Comparison of ENCODE assay signal across 7 cellular contexts in the genomic region with DNA sequence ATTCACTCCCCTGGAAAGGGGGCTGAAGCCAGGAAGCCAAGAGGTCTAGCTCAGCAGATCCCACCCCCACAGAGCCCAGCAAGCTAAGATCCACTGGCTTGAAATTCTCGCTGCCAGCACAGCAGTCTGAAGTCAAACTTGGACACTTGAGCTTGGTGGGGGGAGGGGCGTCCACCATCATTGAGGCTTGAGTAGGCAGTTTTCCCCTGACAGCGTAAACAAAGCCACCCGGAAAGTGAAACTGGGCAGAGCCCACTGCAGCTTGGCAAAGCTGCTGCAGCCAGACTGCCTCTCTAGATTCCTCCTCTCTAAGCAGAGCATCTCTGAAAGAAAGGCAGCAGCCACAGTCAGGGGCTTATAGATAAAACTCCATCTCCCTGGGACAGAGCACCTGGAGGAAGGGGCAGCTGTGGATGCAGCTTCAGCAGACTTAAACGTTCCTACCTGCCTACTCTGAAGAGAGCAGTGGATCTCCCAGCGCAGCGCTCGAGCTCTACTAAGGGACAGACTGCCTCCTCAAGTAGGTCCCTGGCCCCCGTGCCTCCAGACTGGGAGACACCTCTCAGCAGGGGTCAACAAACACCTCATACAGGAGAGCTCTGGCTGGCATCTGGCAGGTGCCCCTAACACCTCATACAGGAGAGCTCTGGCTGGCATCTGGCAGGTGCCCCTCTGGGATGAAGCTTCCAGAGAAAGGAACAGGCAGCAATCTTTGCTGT.
DNase-seq lines count a peak whose midpoint lies in the region; ATAC-seq and TF ChIP-seq lines count a peak whose summit lies in the region.
"Not testable (repeated sequence)": the region's sequence is repeated elsewhere in the genome, so short reads cannot be mapped to it uniquely, and the experiment has no call there.

No MANE protein-coding gene starts in this region.

- H3K9me3 ChIP-seq in fibroblast of lung (ENCODE audit: control insufficient read depth, insufficient read depth, low read depth, low read length), result not testable (repeated sequence)

- not testable (repeated sequence) for H3K27ac ChIP-seq in fibroblast of lung (ENCODE audit: insufficient read depth, low read length); mesendoderm (ENCODE audit: low read depth, low read length)

- not testable (repeated sequence) for H3K4me1 ChIP-seq in fibroblast of lung (ENCODE audit: control insufficient read depth, extremely low read depth, insufficient read depth, low read length); mesendoderm (ENCODE audit: control insufficient read depth, low read depth, low read length)

- CTCF ChIA-PET in WTC11 (lab: Charles Lee), result interaction anchor here (1.0 kb wide), 1 partner anchor 34 kb away, joined by 7 read pairs; no protein-coding TSS in a partner anchor

- not testable (repeated sequence) for H3K18ac ChIP-seq in mesendoderm (ENCODE audit: low read length)

- not testable (repeated sequence) for H3K23ac ChIP-seq in mesendoderm (ENCODE audit: low read length)

- not testable (repeated sequence) for H4K8ac ChIP-seq in mesendoderm (ENCODE audit: low read depth, low read length)

- not testable (repeated sequence) for H3K27me3 Mint-ChIP-seq in WTC11 (ENCODE audit: low read depth)

- not testable (repeated sequence) for H3K4me3 ChIP-seq in fibroblast of lung (replicated peaks in 1 of 4; ENCODE audit: control extremely low read depth in 1 of 4, insufficient read depth in 1 of 4, low read depth in 3 of 4, low read length in 4 of 4); mesendoderm (ENCODE audit: low read length)

- H3K36me3 Mint-ChIP-seq in WTC11, result peaks cover 23% of the 10 kb centered on the region

- H4K5ac ChIP-seq in mesendoderm (ENCODE audit: low read length), result not testable (repeated sequence)

- H4K20me1 ChIP-seq in fibroblast of lung (ENCODE audit: control insufficient read depth, extremely low read depth, insufficient read depth, low read length), result not testable (repeated sequence)

- not testable (repeated sequence) for TF ChIP-seq CTCF in WTC11 (IDR thresholded peaks at IDR 0.05); fibroblast of lung (conservative IDR thresholded peaks at IDR 0.05 in 1 of 2, IDR thresholded peaks at IDR 0.05 in 1 of 2; ENCODE audit: low read depth in 1 of 2, low read length in 2 of 2)

- not testable (repeated sequence) for H3K79me1 ChIP-seq in mesendoderm (ENCODE audit: low read length)

- not testable (repeated sequence) for H3K4me2 ChIP-seq in fibroblast of lung (ENCODE audit: extremely low read depth, insufficient read depth, low read length); mesendoderm (ENCODE audit: low read length)

- peaks cover 23% of the 10 kb centered on the region for H3K9me3 Mint-ChIP-seq in WTC11

- not testable (repeated sequence) for H3K56ac ChIP-seq in mesendoderm (ENCODE audit: low read length)

- not testable (repeated sequence) for H2AFZ ChIP-seq in fibroblast of lung (ENCODE audit: low read length)

- not testable (repeated sequence) for H3K36me3 ChIP-seq in fibroblast of lung (ENCODE audit: control insufficient read depth, insufficient read depth, low read length); mesendoderm (ENCODE audit: control insufficient read depth, insufficient read depth, low read length)

- peak; percentile 5 for DNase-seq in Daoy (ENCODE audit: low read depth)
- peak; percentile 60 for DNase-seq in NCI-H1105 (lab: John Stamatoyannopoulos, UW)
- peak; percentile 12 for DNase-seq in NCI-H510A (lab: John Stamatoyannopoulos, UW)
- peak; percentile 14 for DNase-seq in WTC11 (ENCODE audit: low spot score)
- peak; percentile 23 to 35 for DNase-seq in fibroblast of lung (ENCODE audit: low read depth in 2 of 2)
- peak; percentile 0 for DNase-seq in mesendoderm
- DNase-seq in retina, result peak; percentile 2

- ATAC-seq in WTC11, result not testable (repeated sequence)

- H3K4ac ChIP-seq in mesendoderm (ENCODE audit: low read depth, low read length), result not testable (repeated sequence)

- not testable (repeated sequence) for H2AK5ac ChIP-seq in mesendoderm (ENCODE audit: low read length)

- POLR2A ChIA-PET in WTC11 (lab: Charles Lee), result not testable (repeated sequence)

- peak overlapping the region; percentile 63 for H3K27ac Mint-ChIP-seq in WTC11

- not testable (repeated sequence) for H3K27me3 ChIP-seq in fibroblast of lung (ENCODE audit: control insufficient read depth, insufficient read depth, low read length); mesendoderm (ENCODE audit: insufficient read depth, low read length, poor library complexity)

- peaks cover 13% of the 10 kb centered on the region for H3K4me1 Mint-ChIP-seq in WTC11

- not testable (repeated sequence) for H3K79me2 ChIP-seq in fibroblast of lung (ENCODE audit: control insufficient read depth, insufficient read depth, low read length); mesendoderm (ENCODE audit: control insufficient read depth, insufficient read depth, low read length)

- H3K9ac ChIP-seq in fibroblast of lung (ENCODE audit: insufficient read depth, low read length); mesendoderm (ENCODE audit: low read length): not testable (repeated sequence)

- no CpG with 5 or more reads among the region's 9 CpGs for WGBS in mesendoderm (ENCODE audit: extremely low coverage, insufficient coverage, low lambda C conversion rate)

- H2BK5ac ChIP-seq in mesendoderm (ENCODE audit: low read length), result not testable (repeated sequence)

- H2BK15ac ChIP-seq in mesendoderm (replicated peaks; ENCODE audit: low read depth), result not testable (repeated sequence)

- not testable (repeated sequence) for H2BK120ac ChIP-seq in mesendoderm (ENCODE audit: low read depth, low read length)

- not testable (repeated sequence) for H3K4me3 Mint-ChIP-seq in WTC11

Comparison
In these comparisons a context has a peak if more than half of its experiments do, and no peak if none do; other contexts are left out.
1. DNase-seq: peak in every context shown above with its lines; median percentile 60 in NCI-H1105; 29 in fibroblast of lung; 14 in WTC11; 12 in NCI-H510A; 5 in Daoy; 2 in retina; 0 in mesendoderm.